29 cellular contexts compared by ENCODE assay signal in the genomic region with DNA sequence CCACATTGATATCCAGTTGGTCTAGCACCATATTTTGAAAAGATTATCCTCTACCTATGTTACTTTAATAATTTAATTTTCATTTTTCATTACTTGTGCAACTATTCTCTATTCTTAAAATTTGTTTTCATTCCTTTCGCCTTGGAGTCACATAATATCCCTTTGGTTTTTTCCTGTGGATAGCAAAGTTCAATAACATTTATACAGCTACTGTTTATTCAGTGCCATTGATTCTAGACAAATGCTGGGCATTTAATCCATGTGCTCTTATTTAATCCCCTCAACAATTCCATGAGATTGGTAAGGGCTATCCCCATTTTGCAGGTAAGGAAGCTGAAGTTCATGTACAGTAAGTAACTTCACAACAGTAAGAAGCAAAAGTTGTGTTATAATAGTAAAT. TPM values are rescaled to one million over a fixed set of nuclear protein-coding genes. Genes with fewer than 3 reads are reported as not detected.
"Had no signal": no experiment of that assay in that cellular context is flagged by ENCODE, and none has a peak within 500 bp of the region (broad histone marks: within the 10 kb centered on the region; RNA-seq: fewer than 3 reads in every experiment).

No MANE protein-coding gene starts in this region.

- ATAC-seq: gastroesophageal sphincter had no signal

- H3K4me3 Mint-ChIP-seq: activated CD4-positive, alpha-beta T cell treated with anti-CD3 and anti-CD28 coated beads for 36 hours; activated CD8-positive, alpha-beta T cell treated with anti-CD3 and anti-CD28 coated beads for 36 hours; activated naive CD4-positive, alpha-beta T cell treated with anti-CD3 and anti-CD28 coated beads, Interleukin-2, amount 10 ng/mL, durations not matched to agents 7 days and 5 days; activated naive CD8-positive, alpha-beta T cell treated with anti-CD3 and anti-CD28 coated beads, Interleukin-2, amount 10 ng/mL, durations not matched to agents 7 days and 5 days; brain had no signal

- H3K27ac Mint-ChIP-seq: activated CD4-positive, alpha-beta T cell treated with anti-CD3 and anti-CD28 coated beads for 36 hours; activated CD8-positive, alpha-beta T cell treated with anti-CD3 and anti-CD28 coated beads for 36 hours; activated naive CD4-positive, alpha-beta T cell treated with anti-CD3 and anti-CD28 coated beads, Interleukin-2, amount 10 ng/mL, durations not matched to agents 7 days and 5 days; activated naive CD8-positive, alpha-beta T cell treated with anti-CD3 and anti-CD28 coated beads, Interleukin-2, amount 10 ng/mL, durations not matched to agents 7 days and 5 days; brain had no signal

- H3K9me3 Mint-ChIP-seq: activated naive CD4-positive, alpha-beta T cell treated with anti-CD3 and anti-CD28 coated beads, Interleukin-2, amount 10 ng/mL, durations not matched to agents 7 days and 5 days; activated naive CD8-positive, alpha-beta T cell treated with anti-CD3 and anti-CD28 coated beads, Interleukin-2, amount 10 ng/mL, durations not matched to agents 7 days and 5 days had no signal

- H3K27me3 Mint-ChIP-seq: activated CD4-positive, alpha-beta T cell treated with anti-CD3 and anti-CD28 coated beads for 36 hours; activated CD8-positive, alpha-beta T cell treated with anti-CD3 and anti-CD28 coated beads for 36 hours; activated naive CD4-positive, alpha-beta T cell treated with anti-CD3 and anti-CD28 coated beads, Interleukin-2, amount 10 ng/mL, durations not matched to agents 7 days and 5 days; activated naive CD8-positive, alpha-beta T cell treated with anti-CD3 and anti-CD28 coated beads, Interleukin-2, amount 10 ng/mL, durations not matched to agents 7 days and 5 days; brain had no signal

- DNase-seq: activated CD4-positive, alpha-beta T cell treated with anti-CD3 and anti-CD28 coated beads for 36 hours; activated CD4-positive, alpha-beta T cell treated with anti-CD3 and anti-CD28 coated beads, Interleukin-2, amount 50 U/mL, for 1 hour; activated CD4-positive, alpha-beta T cell treated with anti-CD3 and anti-CD28 coated beads, Interleukin-2, amount 50 U/mL, for 48 hours; activated CD4-positive, CD25-positive, alpha-beta regulatory T cell; activated CD4-positive, CD25-positive, alpha-beta regulatory T cell treated with anti-CD3 and anti-CD28 coated beads, Interleukin-2, amount 50 U/mL, for 72 hours; activated CD8-positive, alpha-beta memory T cell treated with anti-CD3 and anti-CD28 coated beads for 24 hours; activated CD8-positive, alpha-beta T cell treated with anti-CD3 and anti-CD28 coated beads for 36 hours; activated gamma-delta T cell; activated naive CD4-positive, alpha-beta T cell; activated naive CD4-positive, alpha-beta T cell treated with anti-CD3 and anti-CD28 coated beads, Interleukin-2, amount 10 ng/mL, durations not matched to agents 7 days and 5 days; activated naive CD8-positive, alpha-beta T cell treated with anti-CD3 and anti-CD28 coated beads, Interleukin-2, amount 10 ng/mL, durations not matched to agents 7 days and 5 days; activated T-cell treated with anti-CD3 and anti-CD28 coated beads, Interleukin-2, amount 50 U/mL, for 1 hour; activated T-cell treated with anti-CD3 and anti-CD28 coated beads, Interleukin-2, amount 50 U/mL, for 48 hours; central memory CD4-positive, alpha-beta T cell; cortex of kidney; dermis blood vessel endothelial cell; effector CD4-positive, alpha-beta T cell; esophagus squamous epithelium; foreskin melanocyte; T-helper 2 cell had no signal

- H3K9me3 ChIP-seq: ascending aorta, breast epithelium, esophagus squamous epithelium, gastroesophageal sphincter had no signal

- H3K4me1 Mint-ChIP-seq: brain had no signal

RNA-seq across cellular contexts. Expression of gene TMEM74B, which starts 33.8 kb away (rescaled TPM):
- total RNA-seq: ascending aorta, fibroblast of lung, fibroblast of villous mesenchyme had no signal

RNA-seq across cellular contexts. Expression of gene C20orf202, which starts 52.3 kb away (rescaled TPM):
- total RNA-seq: activated CD4-positive, alpha-beta T cell treated with anti-CD3 and anti-CD28 coated beads for 36 hours; activated CD8-positive, alpha-beta T cell treated with anti-CD3 and anti-CD28 coated beads for 36 hours; ascending aorta; chondrocyte; dermis blood vessel endothelial cell; endothelial cell of umbilical vein; glomerular endothelial cell had no signal
